17 cellular contexts compared by ENCODE assay signal in genomic region chr2:226213717-226214116, GRCh38.
DNase-seq lines count a peak whose midpoint lies in the region; TF ChIP-seq lines count a peak whose summit lies in the region.
"Had no signal": no experiment of that assay in that cellular context is flagged by ENCODE, and none has a peak within 500 bp of the region (broad histone marks: within the 10 kb centered on the region; RNA-seq: fewer than 3 reads in every experiment).

No MANE protein-coding gene starts in this region.

- H3K4me3 ChIP-seq in cardiac fibroblast (replicated peaks in 1 of 2; ENCODE audit: low read depth in 2 of 2, low read length in 2 of 2) = no peak overlapping the region
- no peak overlapping the region for H3K4me3 ChIP-seq in mesodermal cell (ENCODE audit: extremely low read depth, insufficient read depth, low read length, poor library complexity, severe bottlenecking)
- H3K4me3 ChIP-seq: coronary artery, gastrocnemius medialis had no signal

- DNase-seq in AG08395 (ENCODE audit: low spot score) (peak; percentile 40), LHCN-M2 (ENCODE audit: low read depth) (peak; percentile 94), cardiac fibroblast (ENCODE audit: low read depth in 2 of 2) (peak; percentile 69 to 86), NCI-H748 (lab: John Stamatoyannopoulos, UW; ENCODE audit: unreplicated experiment) (no peak), DMS153 treated with DMSO at 0.1 percent for 48 hours (lab: John Stamatoyannopoulos, UW; ENCODE audit: unreplicated experiment) (no peak), DMS 273 (lab: John Stamatoyannopoulos, UW; ENCODE audit: unreplicated experiment) (no peak)
- no peak for DNase-seq in stimulated activated CD4-positive, alpha-beta T cell treated with anti-CD3 and anti-CD28 coated beads, Interleukin-4, amount 100 ng/mL, for 1 hour
- DNase-seq: activated CD8-positive, alpha-beta memory T cell treated with anti-CD3 and anti-CD28 coated beads for 24 hours; activated naive CD4-positive, alpha-beta T cell treated with Interleukin-2 at 50 U/mL for 16 hours; C1 segment of cervical spinal cord; gastrocnemius medialis; GDM1; left colon; NCI-H2171 treated with DMSO at 0.1 percent for 48 hours; T-helper 17 cell had no signal

- peak overlapping the region; percentile 33 for H3K27ac ChIP-seq in mesodermal cell (ENCODE audit: low read depth, low read length, severe bottlenecking)
- H3K27ac ChIP-seq: coronary artery, gastrocnemius medialis had no signal

- 100% methylated on average over 1 of the region's 4 CpGs for WGBS in mesodermal cell (ENCODE audit: insufficient coverage in 2 of 2), 2 experiments

- no peaks in the 10 kb centered on the region for H3K36me3 ChIP-seq in mesodermal cell (ENCODE audit: control insufficient read depth, insufficient read depth, low read length)
- H3K36me3 ChIP-seq: gastrocnemius medialis had no signal

- H3K9me3 ChIP-seq in mesodermal cell (ENCODE audit: control insufficient read depth, low read length) = peaks cover 4% of the 10 kb centered on the region
- H3K9me3 ChIP-seq: gastrocnemius medialis had no signal

- no peak for TF ChIP-seq CTCF in cardiac fibroblast (IDR thresholded peaks at IDR 0.05; ENCODE audit: low read depth, low read length)

- peaks cover 17% of the 10 kb centered on the region for H3K4me1 ChIP-seq in mesodermal cell (ENCODE audit: control insufficient read depth, insufficient read depth, low read length, poor library complexity, severe bottlenecking)

Comparison
In these comparisons a context has a peak if more than half of its experiments do, and no peak if none do; other contexts are left out.
1. DNase-seq: peak in AG08395 (single experiment), LHCN-M2 (single experiment) and cardiac fibroblast (2 of 2); none in stimulated activated CD4-positive, alpha-beta T cell treated with anti-CD3 and anti-CD28 coated beads, Interleukin-4, amount 100 ng/mL, for 1 hour (single experiment), NCI-H748 (single experiment), DMS153 treated with DMSO at 0.1 percent for 48 hours (single experiment) and DMS 273 (single experiment).